In the genomic region with DNA sequence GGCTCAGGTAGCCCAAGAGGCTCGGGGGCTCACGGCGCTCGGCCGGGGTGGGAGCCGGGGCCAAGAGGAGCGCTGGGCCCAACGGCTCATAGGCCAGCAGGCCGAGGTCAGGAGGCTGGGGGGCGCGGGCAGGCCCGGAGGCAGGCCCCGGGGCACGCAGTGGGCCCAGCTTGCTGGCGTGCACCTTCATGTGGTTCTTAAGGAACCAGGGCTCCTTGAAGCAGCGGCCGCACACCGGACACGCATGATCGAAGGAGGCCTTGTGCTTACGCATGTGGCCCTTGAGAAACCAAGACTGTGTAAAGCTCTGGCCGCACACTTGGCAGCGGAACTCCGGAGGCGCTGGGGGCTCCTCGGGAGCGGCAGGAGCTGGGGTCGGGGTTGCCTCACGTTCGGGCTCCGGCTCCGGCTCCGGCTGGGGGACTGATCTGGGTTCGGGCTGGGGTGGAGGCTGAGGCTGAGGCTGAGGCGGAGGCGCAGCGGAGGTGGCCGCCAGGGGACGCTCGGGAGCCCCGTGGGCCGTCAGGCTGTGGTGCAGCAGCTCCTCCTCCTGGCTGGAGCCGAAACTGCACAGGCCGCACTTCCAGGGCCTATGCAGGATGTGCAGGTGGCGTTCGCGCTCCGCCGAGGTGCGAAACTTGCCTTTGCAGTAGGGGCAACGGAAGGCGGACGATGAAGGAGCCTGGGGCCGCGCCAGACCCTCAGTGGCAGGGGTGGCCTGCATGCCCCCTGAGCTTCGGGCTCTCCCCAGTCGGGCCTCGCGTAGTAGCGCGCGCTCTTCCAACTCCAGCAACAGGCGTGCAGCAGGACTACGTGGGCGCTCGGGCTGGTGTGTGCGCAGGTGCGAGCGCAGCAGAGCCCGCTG, we compare ENCODE assay signal across 8 cellular contexts. TPM values are rescaled to one million over a fixed set of nuclear protein-coding genes. Genes with fewer than 3 reads are reported as not detected.
DNase-seq lines count a peak whose midpoint lies in the region; ATAC-seq, FAIRE-seq and TF ChIP-seq lines count a peak whose summit lies in the region.

No MANE protein-coding gene starts in this region.

- intact Hi-C loops in breast epithelium (cut with DNase I; ENCODE audit: low total_unique reads) (loop anchor here (5.0 kb wide), 1 partner anchor 75 kb away; no protein-coding TSS in a partner anchor), kidney (cut with DNase I) (no loop called here)

- no peaks in the 10 kb centered on the region for H3K9me3 ChIP-seq in breast epithelium
- H3K9me3 ChIP-seq in kidney (ENCODE audit: control insufficient read depth in 1 of 2, low read length in 2 of 2): no peaks in the 10 kb centered on the region

- no peak for TF ChIP-seq POLR2A in breast epithelium (IDR thresholded peaks at IDR 0.05)

- H3K4me3 ChIP-seq in GM12864 (ENCODE audit: low read depth, low read length) (no peak overlapping the region), WI38 (ENCODE audit: low read depth, low read length) (no peak overlapping the region), breast epithelium (no peak overlapping the region), kidney (ENCODE audit: low read length in 2 of 2) (no peak overlapping the region)

- H3K27me3 ChIP-seq in breast epithelium: no peaks in the 10 kb centered on the region

- peak overlapping the region; percentile 48 to 52 for H3K27ac ChIP-seq in breast epithelium
- H3K27ac ChIP-seq in kidney (ENCODE audit: low read depth in 2 of 2, low read length in 2 of 2): no peak overlapping the region

- DNase-seq in GM12864 (ENCODE audit: low read depth) (no peak), LHCN-M2 (ENCODE audit: low read depth) (peak; percentile 43), breast epithelium (ENCODE audit: low spot score in 2 of 2) (peak; percentile 71 to 84), kidney (peak; percentile 94), HPDE6-E6E7 (ENCODE audit: extremely low spot score) (no peak)
- peak; percentile 82 for DNase-seq in stimulated activated CD4-positive, alpha-beta T cell treated with anti-CD3 and anti-CD28 coated beads, Interleukin-2, amount 100 ng/mL, for 4 hours (ENCODE audit: low read depth)

- peak; percentile 100 for TF ChIP-seq CTCF in GM12864 (IDR thresholded peaks at IDR 0.05; ENCODE audit: low read depth, low read length, missing control alignments)
- peak; percentile 100 for TF ChIP-seq CTCF in WI38 (IDR thresholded peaks at IDR 0.05; ENCODE audit: low read depth, low read length)
- peak; percentile 99 to 100 (median 100) for TF ChIP-seq CTCF in breast epithelium (IDR thresholded peaks at IDR 0.05)
- TF ChIP-seq CTCF in kidney (IDR thresholded peaks at IDR 0.05; ENCODE audit: borderline replicate concordance, extremely low read depth, insufficient read depth): peak; percentile 100

- peak; percentile 82 for ATAC-seq in GM21825 (IDR thresholded peaks at IDR 0.05; ENCODE audit: unreplicated experiment)

- FAIRE-seq in kidney (lab: Jason Lieb, UNC): no peak

- H3K36me3 ChIP-seq in breast epithelium (peaks cover 5% of the 10 kb centered on the region), kidney (ENCODE audit: control insufficient read depth in 1 of 2, insufficient read depth in 2 of 2, low read length in 2 of 2) (peaks cover 0 to 4% of the 10 kb centered on the region in 2 donors)

- no peaks in the 10 kb centered on the region for H3K4me1 ChIP-seq in breast epithelium
- H3K4me1 ChIP-seq in kidney (ENCODE audit: control insufficient read depth in 1 of 2, insufficient read depth in 1 of 2, low read depth in 1 of 2, low read length in 2 of 2): peaks cover 5 to 19% of the 10 kb centered on the region in 2 donors

- no peak overlapping the region for H3K9ac ChIP-seq in kidney (ENCODE audit: low read length in 2 of 2)

RNA-seq across cellular contexts. Expression of gene ZNF219, which starts 6.1 kb away (rescaled TPM):
- 18.3 and 19.1 TPM in 2 replicates for total RNA-seq in LHCN-M2 (2014; rRNA removed)
- 12.2 TPM for polyA plus RNA-seq in LHCN-M2 (2012)
- 10 to 100 TPM; 32.4 to 62.2 (median 32.8) TPM for total RNA-seq in breast epithelium
- 24.6 TPM for total RNA-seq in kidney
- 12.6 TPM for polyA plus RNA-seq in kidney (ENCODE audit: insufficient read depth, low read depth, low replicate concordance)

RNA-seq across cellular contexts. Expression of gene TMEM253, which starts 8.5 kb away (rescaled TPM):
- total RNA-seq in LHCN-M2 (2014; rRNA removed) (0.13 TPM in 1 of 2 replicates, not detected in the other), breast epithelium (1 to 10 TPM in 1 of 3 donors, under 1 TPM in 2; 0.44 to 1.3 (median 0.98) TPM), kidney (0.41 TPM)
- polyA plus RNA-seq in LHCN-M2 (2012): 0.28 TPM
- polyA plus RNA-seq in kidney (ENCODE audit: insufficient read depth, low read depth, low replicate concordance): 0.43 TPM

RNA-seq across cellular contexts. Expression of gene ARHGEF40, which starts 22.3 kb away (rescaled TPM):
- total RNA-seq in LHCN-M2 (2014; rRNA removed) (42.0 and 43.9 TPM in 2 replicates), breast epithelium (10 to 100 TPM; 33.7 to 51.4 (median 40.6) TPM), kidney (25.6 TPM)
- polyA plus RNA-seq in LHCN-M2 (2012): 21.4 TPM
- 15.9 TPM for polyA plus RNA-seq in kidney (ENCODE audit: insufficient read depth, low read depth, low replicate concordance)

RNA-seq across cellular contexts. Expression of gene RNASE8, which starts 34.8 kb away (rescaled TPM):
- total RNA-seq in LHCN-M2 (2014; rRNA removed): not detected in 2 replicates
- polyA plus RNA-seq in LHCN-M2 (2012): not detected
- not detected for total RNA-seq in breast epithelium
- not detected for total RNA-seq in kidney
- not detected for polyA plus RNA-seq in kidney (ENCODE audit: insufficient read depth, low read depth, low replicate concordance)

RNA-seq across cellular contexts. Expression of gene RNASE7, which starts 50.2 kb away (rescaled TPM):
- total RNA-seq in LHCN-M2 (2014; rRNA removed): not detected in 2 replicates
- not detected for polyA plus RNA-seq in LHCN-M2 (2012)
- total RNA-seq in breast epithelium: 1 to 10 TPM in 2 of 3 donors, not detected in 1; 1.6 to 3.1 TPM
- not detected for total RNA-seq in kidney
- not detected for polyA plus RNA-seq in kidney (ENCODE audit: insufficient read depth, low read depth, low replicate concordance)

Comparison
In these comparisons a context has a peak if more than half of its experiments do, and no peak if none do; other contexts are left out.
1. DNase-seq: peak in LHCN-M2 (single experiment), breast epithelium (2 of 2), kidney (single experiment) and stimulated activated CD4-positive, alpha-beta T cell treated with anti-CD3 and anti-CD28 coated beads, Interleukin-2, amount 100 ng/mL, for 4 hours (single experiment); none in GM12864 (single experiment) and HPDE6-E6E7 (single experiment).
2. H3K27ac ChIP-seq: peak in breast epithelium (2 of 2); none in kidney (0 of 2).
3. Peak in every context shown above with its lines, with median percentiles within 50 percentile points of each other: CTCF ChIP-seq.